In genomic region chr6:141077355-141078333, GRCh38 we compare ENCODE assay signal across 8 cellular contexts.
A peak's percentile ranks its signal among the peaks of the same experiment; 100 is the strongest.
DNase-seq lines count a peak whose midpoint lies in the region; ATAC-seq and TF ChIP-seq lines count a peak whose summit lies in the region.

No MANE protein-coding gene starts in this region.

- H3K4me3 Mint-ChIP-seq in endothelial cell (ENCODE audit: unreplicated experiment), result no peak overlapping the region

- ATAC-seq in Right ventricle myocardium inferior (no peak), HG02884 (IDR thresholded peaks at IDR 0.05; ENCODE audit: unreplicated experiment) (peak; percentile 91)
- ATAC-seq in stimulated activated naive CD8-positive, alpha-beta T cell treated with anti-CD3 and anti-CD28 coated beads, Interleukin-15, Interleukin-2, amounts not matched to agents 100 U/mL and 50 U/mL, for 24 hours, result peak; percentile 69

- DNase-seq in left ventricle myocardium inferior, result no peak
- DNase-seq in Right ventricle myocardium inferior (ENCODE audit: missing footprints), result no peak
- DNase-seq in NCI-H524 treated with DMSO at 0.1 percent for 48 hours (lab: John Stamatoyannopoulos, UW), result peak; percentile 1
- peak; percentile 28 for DNase-seq in endothelial cell (ENCODE audit: low spot score)
- peak; percentile 4 for DNase-seq in stimulated activated naive CD8-positive, alpha-beta T cell treated with anti-CD3 and anti-CD28 coated beads, Interleukin-15, Interleukin-2, amounts not matched to agents 100 U/mL and 50 U/mL, for 24 hours
- no peak for DNase-seq in stomach
- no peak for DNase-seq in NCI-H774 (lab: John Stamatoyannopoulos, UW)

- H3K9me3 ChIP-seq in left ventricle myocardium inferior (replicated peaks) (no peaks in the 10 kb centered on the region), stomach (no peaks in the 10 kb centered on the region)

- H3K27ac Mint-ChIP-seq in endothelial cell (ENCODE audit: unreplicated experiment), result no peak overlapping the region

- H3K27ac ChIP-seq in left ventricle myocardium inferior (replicated peaks), result no peak overlapping the region
- H3K27ac ChIP-seq in stomach, result no peak overlapping the region

- no peaks in the 10 kb centered on the region for H3K4me1 Mint-ChIP-seq in endothelial cell (ENCODE audit: unreplicated experiment)

- H3K4me3 ChIP-seq in left ventricle myocardium inferior (no peak overlapping the region), stomach (no peak overlapping the region)

- no peaks in the 10 kb centered on the region for H3K4me1 ChIP-seq in left ventricle myocardium inferior
- H3K4me1 ChIP-seq in stomach, result no peaks in the 10 kb centered on the region

- H3K27me3 ChIP-seq in left ventricle myocardium inferior (ENCODE audit: low read depth) (no peaks in the 10 kb centered on the region), stomach (no peaks in the 10 kb centered on the region)

- intact Hi-C loops in left ventricle myocardium inferior (cut with micrococcal nuclease) (no loop called here), Right ventricle myocardium inferior (cut with DNase I) (no loop called here), stomach (cut with DNase I; ENCODE audit: low total_unique reads) (no loop called here)

- H3K36me3 ChIP-seq in left ventricle myocardium inferior (no peaks in the 10 kb centered on the region), stomach (no peaks in the 10 kb centered on the region)

- H3K36me3 Mint-ChIP-seq in endothelial cell (ENCODE audit: low read depth, unreplicated experiment), result no peaks in the 10 kb centered on the region

- TF ChIP-seq CTCF in left ventricle myocardium inferior (IDR thresholded peaks at IDR 0.05; ENCODE audit: borderline replicate concordance) (peak; percentile 11), endothelial cell (IDR thresholded peaks at IDR 0.05; ENCODE audit: unreplicated experiment) (no peak), stomach (IDR thresholded peaks at IDR 0.05) (no peak)

- H3K9me3 Mint-ChIP-seq in endothelial cell (ENCODE audit: unreplicated experiment), result no peaks in the 10 kb centered on the region

- TF ChIP-seq POLR2A in stomach (IDR thresholded peaks at IDR 0.05), result no peak

- TF ChIP-seq EP300 in stomach (IDR thresholded peaks at IDR 0.05), result no peak

- H3K27me3 Mint-ChIP-seq in endothelial cell (ENCODE audit: unreplicated experiment), result peaks cover 1% of the 10 kb centered on the region

- 80 to 95% (median 89%) methylated on average over 8 of the region's 8 CpGs for WGBS in stomach, 5 donors

Comparison
In these comparisons a context has a peak if more than half of its experiments do, and no peak if none do; other contexts are left out.
1. DNase-seq: peak in NCI-H524 treated with DMSO at 0.1 percent for 48 hours (single experiment), endothelial cell (single experiment) and stimulated activated naive CD8-positive, alpha-beta T cell treated with anti-CD3 and anti-CD28 coated beads, Interleukin-15, Interleukin-2, amounts not matched to agents 100 U/mL and 50 U/mL, for 24 hours (single experiment); none in left ventricle myocardium inferior (single experiment), Right ventricle myocardium inferior (single experiment), stomach (single experiment) and NCI-H774 (single experiment).